Comparison of ENCODE assay signal across 10 cellular contexts in the genomic region with DNA sequence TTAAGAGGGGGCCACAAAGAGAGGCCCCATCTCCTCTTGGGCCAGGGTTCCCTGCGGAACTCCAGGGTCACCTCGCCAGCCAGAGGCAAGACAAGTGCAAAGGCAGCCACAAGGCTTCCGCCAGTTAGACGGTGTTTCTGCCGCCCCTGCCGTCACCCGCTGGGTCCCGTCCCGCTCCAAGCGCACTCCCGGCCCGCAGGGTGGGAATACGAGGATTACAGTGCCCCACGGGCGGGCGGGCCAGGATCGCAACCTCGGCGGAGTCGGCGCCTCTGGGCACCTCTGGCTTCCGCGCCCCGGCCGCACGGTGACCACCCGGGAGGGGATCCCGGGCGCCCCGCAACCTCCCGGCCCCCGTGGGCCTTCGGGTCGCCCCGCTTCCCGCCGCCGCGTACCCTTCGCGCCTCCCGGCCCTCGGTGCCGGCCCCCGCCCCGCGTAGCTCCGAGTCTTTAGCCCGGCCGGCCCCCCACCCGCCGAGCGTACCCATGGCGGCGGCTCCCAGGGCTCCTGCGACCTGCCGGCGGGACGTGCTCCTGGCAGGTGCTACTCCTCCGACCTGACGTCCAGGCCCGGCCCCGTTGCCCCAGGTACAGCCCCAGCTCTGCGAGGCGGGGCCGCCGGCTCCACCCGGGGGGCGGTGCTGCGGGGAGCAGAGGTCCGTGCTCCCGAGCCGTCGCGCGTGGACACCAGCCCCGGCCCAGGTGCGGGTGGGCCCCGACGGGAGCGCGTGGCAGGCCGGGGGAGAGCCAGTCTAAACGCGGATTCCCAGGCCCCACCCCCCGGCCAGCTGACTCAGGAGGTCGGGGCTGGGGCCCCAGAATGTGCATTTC. TPM values are rescaled to one million over a fixed set of nuclear protein-coding genes. Genes with fewer than 3 reads are reported as not detected.
DNase-seq lines count a peak whose midpoint lies in the region; ATAC-seq and TF ChIP-seq lines count a peak whose summit lies in the region.
"Had no signal": no experiment of that assay in that cellular context is flagged by ENCODE, and none has a peak within 500 bp of the region (broad histone marks: within the 10 kb centered on the region; RNA-seq: fewer than 3 reads in every experiment).

A gene with protein sequence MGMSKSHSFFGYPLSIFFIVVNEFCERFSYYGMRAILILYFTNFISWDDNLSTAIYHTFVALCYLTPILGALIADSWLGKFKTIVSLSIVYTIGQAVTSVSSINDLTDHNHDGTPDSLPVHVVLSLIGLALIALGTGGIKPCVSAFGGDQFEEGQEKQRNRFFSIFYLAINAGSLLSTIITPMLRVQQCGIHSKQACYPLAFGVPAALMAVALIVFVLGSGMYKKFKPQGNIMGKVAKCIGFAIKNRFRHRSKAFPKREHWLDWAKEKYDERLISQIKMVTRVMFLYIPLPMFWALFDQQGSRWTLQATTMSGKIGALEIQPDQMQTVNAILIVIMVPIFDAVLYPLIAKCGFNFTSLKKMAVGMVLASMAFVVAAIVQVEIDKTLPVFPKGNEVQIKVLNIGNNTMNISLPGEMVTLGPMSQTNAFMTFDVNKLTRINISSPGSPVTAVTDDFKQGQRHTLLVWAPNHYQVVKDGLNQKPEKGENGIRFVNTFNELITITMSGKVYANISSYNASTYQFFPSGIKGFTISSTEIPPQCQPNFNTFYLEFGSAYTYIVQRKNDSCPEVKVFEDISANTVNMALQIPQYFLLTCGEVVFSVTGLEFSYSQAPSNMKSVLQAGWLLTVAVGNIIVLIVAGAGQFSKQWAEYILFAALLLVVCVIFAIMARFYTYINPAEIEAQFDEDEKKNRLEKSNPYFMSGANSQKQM (minus strand): TSS at position 562 of the 831 bp plus-strand sequence. CDS start 74 bp downstream, at position 488.

- H3K4me1 ChIP-seq in lower lobe of right lung, result peaks cover 10% of the 10 kb centered on the region
- peaks cover 8 to 11% of the 10 kb centered on the region in 2 donors for H3K4me1 ChIP-seq in thoracic aorta (ENCODE audit: control insufficient read depth in 1 of 2, low read depth in 2 of 2)
- H3K4me1 ChIP-seq in HAP-1, result no peaks in the 10 kb centered on the region

- in situ Hi-C loops in HAP-1 (cut with MboI; ENCODE audit: low sequenced_read_pairs), result no loop called here

- intact Hi-C loops in lower lobe of right lung (cut with DNase I), result no loop called here

- peak; percentile 45 for DNase-seq in NCI-H748 (lab: John Stamatoyannopoulos, UW; ENCODE audit: unreplicated experiment)
- no peak for DNase-seq in NCI-H748 treated with DMSO at 0.1 percent for 48 hours (lab: John Stamatoyannopoulos, UW)
- no peak for DNase-seq in coronary artery (ENCODE audit: low spot score)
- no peak for DNase-seq in lower lobe of right lung
- no peak for DNase-seq in thoracic aorta (ENCODE audit: low spot score)
- DNase-seq in putamen (ENCODE audit: low spot score), result no peak
- no peak for DNase-seq in HAP-1 (ENCODE audit: low spot score in 2 of 2)
- DNase-seq: activated CD4-positive, alpha-beta T cell treated with anti-CD3 and anti-CD28 coated beads, Interleukin-2, amount 50 U/mL, for 1 hour had no signal

- H3K9me3 ChIP-seq in lower lobe of right lung, result no peaks in the 10 kb centered on the region
- H3K9me3 ChIP-seq in thoracic aorta, result peaks cover 4% of the 10 kb centered on the region
- peaks cover 10% of the 10 kb centered on the region; the same call in 1 of the 2 replicates for H3K9me3 ChIP-seq in HAP-1

- H3K4me3 ChIP-seq in coronary artery (peak within 1 kb of the TSS; percentile 61), lower lobe of right lung (peak within 1 kb of the TSS; percentile 49), thoracic aorta (peak within 1 kb of the TSS; percentile 61), HAP-1 (no peak within 1 kb of the TSS)

- TF ChIP-seq CTCF in coronary artery (IDR thresholded peaks at IDR 0.05) (no peak), lower lobe of right lung (IDR thresholded peaks at IDR 0.05) (no peak), thoracic aorta (IDR thresholded peaks at IDR 0.05) (no peak)

- no peak within 1 kb of the TSS for H3K27ac ChIP-seq in coronary artery
- H3K27ac ChIP-seq in lower lobe of right lung, result no peak within 1 kb of the TSS
- peak within 1 kb of the TSS in 1 of 2 donors; percentile 4 for H3K27ac ChIP-seq in thoracic aorta

- ATAC-seq in lower lobe of right lung (peak; percentile 64 to 65), thoracic aorta (ENCODE audit: insufficient number of reproducible peaks, low FRiP score, low read depth) (no peak), HG03354 (IDR thresholded peaks at IDR 0.05; ENCODE audit: poor library complexity, severe bottlenecking, unreplicated experiment) (no peak)

- H3K36me3 ChIP-seq in lower lobe of right lung, result no peaks in the 10 kb centered on the region
- no peaks in the 10 kb centered on the region for H3K36me3 ChIP-seq in thoracic aorta
- no peaks in the 10 kb centered on the region for H3K36me3 ChIP-seq in HAP-1 (replicated peaks)

- H3K27me3 ChIP-seq in lower lobe of right lung (ENCODE audit: low read depth) (peaks cover 40% of the 10 kb centered on the region), thoracic aorta (replicated peaks; ENCODE audit: insufficient read depth) (no peaks in the 10 kb centered on the region), HAP-1 (ENCODE audit: low read depth) (peaks cover 9% of the 10 kb centered on the region; the same call in 1 of the 2 replicates)

RNA-seq across cellular contexts. Expression of the gene that starts here (rescaled TPM):
- total RNA-seq in lower lobe of right lung (not detected), thoracic aorta (not detected)
- total RNA-seq: M059J had no signal

Comparison
In these comparisons a context has a peak if more than half of its experiments do, and no peak if none do; other contexts are left out.
1. Peak in ATAC-seq and H3K4me3 ChIP-seq in lower lobe of right lung; RNA of the gene not detected or under 1 TPM.